In genomic region chr2:218368150-218368528, GRCh38 we compare ENCODE assay signal across 1 cellular context.
TF ChIP-seq lines count a peak whose summit lies in the region.

No MANE protein-coding gene starts in this region.

TF ChIP-seq in K562, 482 proteins besides CTCF, POLR2A, EP300 and RAD21 (continued from another document):
- TF ChIP-seq HCFC1 (IDR thresholded peaks at IDR 0.05; ENCODE audit: low read depth, low read length) (no peak), E2F3 (CRISPR knock-in tag; IDR thresholded peaks at IDR 0.05) (no peak), ZNF175 (CRISPR knock-in tag; IDR thresholded peaks at IDR 0.05; ENCODE audit: low read depth) (no peak), TOE1 (IDR thresholded peaks at IDR 0.05; ENCODE audit: borderline replicate concordance) (no peak), TOE1 (CRISPR knock-in tag; IDR thresholded peaks at IDR 0.05; ENCODE audit: borderline replicate concordance, low read depth) (no peak), POLR3G (IDR thresholded peaks at IDR 0.05; ENCODE audit: extremely low read depth, insufficient read length, insufficient replicate concordance) (no peak), ZNF253 (CRISPR knock-in tag; conservative IDR thresholded peaks at IDR 0.05) (no peak), HDAC6 (IDR thresholded peaks at IDR 0.05; ENCODE audit: low read depth, low read length) (no peak), SOX6 (IDR thresholded peaks at IDR 0.05) (no peak), ATF4 (CRISPR knock-in tag; IDR thresholded peaks at IDR 0.05) (no peak), DNMT1 (IDR thresholded peaks at IDR 0.05) (no peak), RCOR1 (IDR thresholded peaks at IDR 0.05; ENCODE audit: borderline replicate concordance in 1 of 2, low read depth in 2 of 2, low read length in 2 of 2) (peak in 1 of 2 experiments; percentile 77; a peak in 2 of 4 replicates), PTRF (tag; IDR thresholded peaks at IDR 0.05) (no peak), L3MBTL2 (IDR thresholded peaks at IDR 0.05) (no peak), XRCC5 (IDR thresholded peaks at IDR 0.05; ENCODE audit: low read depth, low read length) (no peak), CC2D1A (IDR thresholded peaks at IDR 0.05) (no peak), RAD51 (IDR thresholded peaks at IDR 0.05; ENCODE audit: borderline replicate concordance, low read depth) (no peak), BCOR (IDR thresholded peaks at IDR 0.05) (peak; percentile 97), CHCHD3 (CRISPR knock-in tag; IDR thresholded peaks at IDR 0.05) (no peak), DMBX1 (CRISPR knock-in tag; IDR thresholded peaks at IDR 0.05; ENCODE audit: borderline replicate concordance) (0 out of 2 replicates have a peak, but pooled peaks have one; percentile 6), KDM4B (IDR thresholded peaks at IDR 0.05; ENCODE audit: borderline replicate concordance in 2 of 2, low read depth in 1 of 2) (no peak), SMAD4 (CRISPR knock-in tag; conservative IDR thresholded peaks at IDR 0.05) (no peak; the same call in 1 of the 2 replicates), GTF2F1 (IDR thresholded peaks at IDR 0.05; ENCODE audit: low read depth, low read length) (no peak)
- TF ChIP-seq, protein P1, sequence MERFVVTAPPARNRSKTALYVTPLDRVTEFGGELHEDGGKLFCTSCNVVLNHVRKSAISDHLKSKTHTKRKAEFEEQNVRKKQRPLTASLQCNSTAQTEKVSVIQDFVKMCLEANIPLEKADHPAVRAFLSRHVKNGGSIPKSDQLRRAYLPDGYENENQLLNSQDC (CRISPR knock-in tag; IDR thresholded peaks at IDR 0.05) = no peak
- TF ChIP-seq, protein P2, sequence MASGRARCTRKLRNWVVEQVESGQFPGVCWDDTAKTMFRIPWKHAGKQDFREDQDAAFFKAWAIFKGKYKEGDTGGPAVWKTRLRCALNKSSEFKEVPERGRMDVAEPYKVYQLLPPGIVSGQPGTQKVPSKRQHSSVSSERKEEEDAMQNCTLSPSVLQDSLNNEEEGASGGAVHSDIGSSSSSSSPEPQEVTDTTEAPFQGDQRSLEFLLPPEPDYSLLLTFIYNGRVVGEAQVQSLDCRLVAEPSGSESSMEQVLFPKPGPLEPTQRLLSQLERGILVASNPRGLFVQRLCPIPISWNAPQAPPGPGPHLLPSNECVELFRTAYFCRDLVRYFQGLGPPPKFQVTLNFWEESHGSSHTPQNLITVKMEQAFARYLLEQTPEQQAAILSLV (tag; IDR thresholded peaks at IDR 0.05) = no peak
- TF ChIP-seq, protein P3, sequence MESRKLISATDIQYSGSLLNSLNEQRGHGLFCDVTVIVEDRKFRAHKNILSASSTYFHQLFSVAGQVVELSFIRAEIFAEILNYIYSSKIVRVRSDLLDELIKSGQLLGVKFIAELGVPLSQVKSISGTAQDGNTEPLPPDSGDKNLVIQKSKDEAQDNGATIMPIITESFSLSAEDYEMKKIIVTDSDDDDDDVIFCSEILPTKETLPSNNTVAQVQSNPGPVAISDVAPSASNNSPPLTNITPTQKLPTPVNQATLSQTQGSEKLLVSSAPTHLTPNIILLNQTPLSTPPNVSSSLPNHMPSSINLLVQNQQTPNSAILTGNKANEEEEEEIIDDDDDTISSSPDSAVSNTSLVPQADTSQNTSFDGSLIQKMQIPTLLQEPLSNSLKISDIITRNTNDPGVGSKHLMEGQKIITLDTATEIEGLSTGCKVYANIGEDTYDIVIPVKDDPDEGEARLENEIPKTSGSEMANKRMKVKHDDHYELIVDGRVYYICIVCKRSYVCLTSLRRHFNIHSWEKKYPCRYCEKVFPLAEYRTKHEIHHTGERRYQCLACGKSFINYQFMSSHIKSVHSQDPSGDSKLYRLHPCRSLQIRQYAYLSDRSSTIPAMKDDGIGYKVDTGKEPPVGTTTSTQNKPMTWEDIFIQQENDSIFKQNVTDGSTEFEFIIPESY (CRISPR knock-in tag; IDR thresholded peaks at IDR 0.05) = peak; percentile 65
- TF ChIP-seq, protein P4, sequence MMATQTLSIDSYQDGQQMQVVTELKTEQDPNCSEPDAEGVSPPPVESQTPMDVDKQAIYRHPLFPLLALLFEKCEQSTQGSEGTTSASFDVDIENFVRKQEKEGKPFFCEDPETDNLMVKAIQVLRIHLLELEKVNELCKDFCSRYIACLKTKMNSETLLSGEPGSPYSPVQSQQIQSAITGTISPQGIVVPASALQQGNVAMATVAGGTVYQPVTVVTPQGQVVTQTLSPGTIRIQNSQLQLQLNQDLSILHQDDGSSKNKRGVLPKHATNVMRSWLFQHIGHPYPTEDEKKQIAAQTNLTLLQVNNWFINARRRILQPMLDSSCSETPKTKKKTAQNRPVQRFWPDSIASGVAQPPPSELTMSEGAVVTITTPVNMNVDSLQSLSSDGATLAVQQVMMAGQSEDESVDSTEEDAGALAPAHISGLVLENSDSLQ (IDR thresholded peaks at IDR 0.05) = no peak
